ENCODE assay signal across 1 cellular context in the genomic region with DNA sequence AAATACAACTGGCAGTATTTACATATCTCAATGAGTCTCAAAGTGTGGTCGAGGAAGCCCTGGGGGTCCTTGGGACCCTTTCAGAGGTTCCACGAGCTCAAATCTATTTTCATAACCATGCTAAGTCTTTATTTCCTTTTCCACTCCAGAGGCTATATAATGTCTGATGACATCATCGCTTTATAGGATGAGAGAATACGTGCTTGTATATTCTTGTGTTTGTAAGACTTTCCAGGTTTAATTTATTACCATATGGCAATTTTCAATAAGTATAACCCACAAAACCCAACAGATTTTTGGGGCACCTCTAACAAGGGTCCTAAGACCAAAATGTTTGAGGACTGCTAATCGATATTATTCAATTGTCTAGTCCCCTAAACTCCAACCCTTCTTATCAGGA.
TF ChIP-seq lines count a peak whose summit lies in the region.

No MANE protein-coding gene starts in this region.

TF ChIP-seq in GM23338, 12 proteins besides CTCF, POLR2A, EP300 and RAD21 (continued from another document):
- TF ChIP-seq, protein P1, sequence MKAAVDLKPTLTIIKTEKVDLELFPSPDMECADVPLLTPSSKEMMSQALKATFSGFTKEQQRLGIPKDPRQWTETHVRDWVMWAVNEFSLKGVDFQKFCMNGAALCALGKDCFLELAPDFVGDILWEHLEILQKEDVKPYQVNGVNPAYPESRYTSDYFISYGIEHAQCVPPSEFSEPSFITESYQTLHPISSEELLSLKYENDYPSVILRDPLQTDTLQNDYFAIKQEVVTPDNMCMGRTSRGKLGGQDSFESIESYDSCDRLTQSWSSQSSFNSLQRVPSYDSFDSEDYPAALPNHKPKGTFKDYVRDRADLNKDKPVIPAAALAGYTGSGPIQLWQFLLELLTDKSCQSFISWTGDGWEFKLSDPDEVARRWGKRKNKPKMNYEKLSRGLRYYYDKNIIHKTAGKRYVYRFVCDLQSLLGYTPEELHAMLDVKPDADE (IDR thresholded peaks at IDR 0.05) = no peak
- TF ChIP-seq STAT1 (IDR thresholded peaks at IDR 0.05; ENCODE audit: unreplicated experiment) = no peak
- TF ChIP-seq EZH2 (IDR thresholded peaks at IDR 0.05; ENCODE audit: low read depth, unreplicated experiment) = no peak
- TF ChIP-seq NANOG (IDR thresholded peaks at IDR 0.05; ENCODE audit: borderline replicate concordance) = no peak
- no peak for TF ChIP-seq ZNF114 (CRISPR knock-in tag; IDR thresholded peaks at IDR 0.05)
